In genomic region chr1:94117250-94117851, GRCh38 we compare ENCODE assay signal across 21 cellular contexts. TPM values are rescaled to one million over a fixed set of nuclear protein-coding genes. Genes with fewer than 3 reads are reported as not detected.
A peak's percentile ranks its signal among the peaks of the same experiment; 100 is the strongest.
DNase-seq lines count a peak whose midpoint lies in the region; ATAC-seq and TF ChIP-seq lines count a peak whose summit lies in the region.
"Had no signal": no experiment of that assay in that cellular context is flagged by ENCODE, and none has a peak within 500 bp of the region (broad histone marks: within the 10 kb centered on the region; RNA-seq: fewer than 3 reads in every experiment).

No MANE protein-coding gene starts in this region.

- no peak for TF ChIP-seq CTCF in VCaP (conservative IDR thresholded peaks at IDR 0.05)
- TF ChIP-seq CTCF in liver (IDR thresholded peaks at IDR 0.05; ENCODE audit: low read depth, low read length, missing input control) = no peak

- ATAC-seq in HG02884 (IDR thresholded peaks at IDR 0.05; ENCODE audit: unreplicated experiment) (no peak), HG03097 (IDR thresholded peaks at IDR 0.05; ENCODE audit: low FRiP score, unreplicated experiment) (no peak)
- ATAC-seq: left colon, mucosa of descending colon had no signal

- H3K36me3 ChIP-seq in GM23248 (ENCODE audit: low read depth) (no peaks in the 10 kb centered on the region), liver (ENCODE audit: control insufficient read depth in 4 of 4, insufficient read depth in 3 of 4, low read depth in 1 of 4, low read length in 3 of 4) (no peaks in the 10 kb centered on the region)
- H3K36me3 ChIP-seq: adrenal gland, HAP-1, neutrophil, thoracic aorta had no signal

- no peaks in the 10 kb centered on the region for H4K20me1 ChIP-seq in GM23248 (ENCODE audit: insufficient read depth)

- H3K4me1 ChIP-seq in GM23248 (ENCODE audit: insufficient read depth) = peaks cover 12% of the 10 kb centered on the region
- peaks cover 6 to 17% (median 10%) of the 10 kb centered on the region in 4 donors for H3K4me1 ChIP-seq in liver (ENCODE audit: control insufficient read depth in 4 of 4, insufficient read depth in 4 of 4, low read length in 3 of 4)
- H3K4me1 ChIP-seq: adrenal gland had no signal

- no peaks in the 10 kb centered on the region for H3K79me2 ChIP-seq in GM23248 (ENCODE audit: insufficient read depth)

- in situ Hi-C loops in GM23248 (cut with MboI) = no loop called here

- 79 to 81% methylated on average over 14 of the region's 14 CpGs for WGBS in GM23248 (ENCODE audit: low coverage in 1 of 2, low lambda C conversion rate in 2 of 2, missing lambda C conversion rate in 2 of 2), 2 experiments
- 81% methylated on average over 14 of the region's 14 CpGs for WGBS in liver

- no peak overlapping the region; the same call in 1 of the 2 replicates for H2AFZ ChIP-seq in GM23248

- H3K4me3 ChIP-seq in GM23248 (no peak overlapping the region), liver (ENCODE audit: low read depth in 1 of 3, low read length in 3 of 3) (no peak overlapping the region)
- H3K4me3 ChIP-seq: adrenal gland, HAP-1, mucosa of descending colon, thoracic aorta had no signal

- no peak for TF ChIP-seq RAD21 in liver (IDR thresholded peaks at IDR 0.05)

- no peaks in the 10 kb centered on the region for H3F3A ChIP-seq in GM23248 (ENCODE audit: insufficient read depth)

- DNase-seq in GM23248 = no peak
- DNase-seq in retina = peak; percentile 8
- DNase-seq in COR-L47 (lab: John Stamatoyannopoulos, UW) = no peak
- no peak for DNase-seq in posterior vena cava (ENCODE audit: low spot score)
- DNase-seq: activated B cell treated with CpG ODN at 0.5 μM for 24 hours; activated CD4-positive, alpha-beta memory T cell treated with anti-CD3 and anti-CD28 coated beads for 36 hours; activated gamma-delta T cell treated with Interleukin-2 at 50 U/mL for 16 hours; adrenal gland; CD4-positive, alpha-beta T cell; left colon; mucosa of descending colon; NCI-H510A treated with DMSO at 0.1 percent for 48 hours; right cardiac atrium had no signal

- H3K27ac ChIP-seq in GM23248 (no peak overlapping the region), VCaP (peak overlapping the region; percentile 20; the same call in 1 of the 2 replicates), liver (ENCODE audit: low read depth in 1 of 2, low read length in 2 of 2) (peak overlapping the region in 1 of 2 donors; percentile 45)
- H3K27ac ChIP-seq: adrenal gland, neutrophil, thoracic aorta had no signal

- no peaks in the 10 kb centered on the region for H3K27me3 ChIP-seq in GM23248 (replicated peaks; ENCODE audit: insufficient read depth)
- no peaks in the 10 kb centered on the region for H3K27me3 ChIP-seq in liver (ENCODE audit: control insufficient read depth in 4 of 4, insufficient read depth in 4 of 4, low read length in 3 of 4)
- H3K27me3 ChIP-seq: adrenal gland had no signal

- no peaks in the 10 kb centered on the region for H3K9me2 ChIP-seq in GM23248 (ENCODE audit: insufficient read depth)

- H3K4me2 ChIP-seq in GM23248 (ENCODE audit: unreplicated experiment) = no peak overlapping the region

- H3K9ac ChIP-seq in GM23248 (peak overlapping the region; percentile 6; the same call in 1 of the 2 replicates), liver (ENCODE audit: low read depth in 1 of 2, low read length in 2 of 2) (peak overlapping the region in 1 of 2 donors; percentile 71)

- H3K9me3 ChIP-seq in GM23248 (ENCODE audit: low read depth) (no peaks in the 10 kb centered on the region), liver (ENCODE audit: control insufficient read depth in 4 of 4, low read length in 3 of 4) (no peaks in the 10 kb centered on the region)
- H3K9me3 ChIP-seq: adrenal gland, HAP-1, mucosa of descending colon, neutrophil, thoracic aorta had no signal

- intact Hi-C loops in posterior vena cava (cut with DNase I) = no loop called here

TF ChIP-seq in liver, 16 proteins besides CTCF, POLR2A, EP300 and RAD21:
- TF ChIP-seq ATF3 (IDR thresholded peaks at IDR 0.05) (no peak), RXRA (IDR thresholded peaks at IDR 0.05) (peak; percentile 46 to 72), JUND (IDR thresholded peaks at IDR 0.05) (peak in 1 of 2 donors; percentile 53), HNF4G (IDR thresholded peaks at IDR 0.05) (no peak), HNF4A (conservative IDR thresholded peaks at IDR 0.05) (peak; percentile 82 to 91), SP1 (IDR thresholded peaks at IDR 0.05) (peak; percentile 53)

RNA-seq across cellular contexts. Expression of gene ABCA4, which starts 3.6 kb away (rescaled TPM):
- total RNA-seq in GM23248 (2014; rRNA removed; shearing (Covaris generic)) = 0.63 and 3.7 TPM in 2 replicates
- 0.20 and 0.25 TPM in 2 replicates for polyA plus RNA-seq in GM23248 (2016; fragmentation: Nextera tagmentation; extraction: Ambion mirVana)
- 1 to 10 TPM in 1 of 2 donors, under 1 TPM in 1; 0.19 to 1.5 TPM for total RNA-seq in liver
- polyA plus RNA-seq in liver = under 1 TPM; 0.32 to 0.43 TPM
- under 1 TPM; 0.33 to 0.42 TPM for total RNA-seq in posterior vena cava
- total RNA-seq: activated B cell treated with CpG ODN at 0.5 μM for 24 hours; activated CD4-positive, alpha-beta memory T cell treated with anti-CD3 and anti-CD28 coated beads for 36 hours; CD4-positive, alpha-beta T cell; SK-MEL-5 had no signal
